ENCODE assay signal across 1 cellular context in the genomic region with DNA sequence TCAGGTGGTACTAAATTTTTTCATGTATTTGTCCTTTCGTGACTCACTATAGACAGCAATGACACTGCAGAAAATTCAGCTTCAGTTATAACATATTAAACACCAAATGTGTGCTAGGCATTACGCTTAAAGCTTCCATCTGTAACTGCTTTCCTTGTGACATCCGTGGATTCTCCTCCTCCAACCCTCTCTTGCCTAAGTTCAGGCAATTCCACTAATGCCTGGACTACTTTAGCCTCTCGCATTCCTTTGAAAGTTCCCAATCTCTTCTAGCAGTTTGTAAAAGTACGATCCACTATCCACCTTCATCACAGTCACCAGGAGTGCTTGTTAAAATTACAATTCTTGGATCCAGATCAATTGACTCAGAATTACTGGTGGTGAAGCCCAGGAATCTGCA.
TF ChIP-seq lines count a peak whose summit lies in the region.

No MANE protein-coding gene starts in this region.

TF ChIP-seq in H1, 55 proteins besides CTCF, POLR2A, EP300 and RAD21:
- TF ChIP-seq MAFK (IDR thresholded peaks at IDR 0.05; ENCODE audit: low read depth, low read length) (no peak), SIRT6 (IDR thresholded peaks at IDR 0.05; ENCODE audit: low read length) (no peak), CBX8 (IDR thresholded peaks at IDR 0.05; ENCODE audit: borderline replicate concordance, low read depth, low read length) (no peak)
TF ChIP-seq in H1: peak in this region for 0.
